ENCODE assay signal across 36 cellular contexts in the genomic region with DNA sequence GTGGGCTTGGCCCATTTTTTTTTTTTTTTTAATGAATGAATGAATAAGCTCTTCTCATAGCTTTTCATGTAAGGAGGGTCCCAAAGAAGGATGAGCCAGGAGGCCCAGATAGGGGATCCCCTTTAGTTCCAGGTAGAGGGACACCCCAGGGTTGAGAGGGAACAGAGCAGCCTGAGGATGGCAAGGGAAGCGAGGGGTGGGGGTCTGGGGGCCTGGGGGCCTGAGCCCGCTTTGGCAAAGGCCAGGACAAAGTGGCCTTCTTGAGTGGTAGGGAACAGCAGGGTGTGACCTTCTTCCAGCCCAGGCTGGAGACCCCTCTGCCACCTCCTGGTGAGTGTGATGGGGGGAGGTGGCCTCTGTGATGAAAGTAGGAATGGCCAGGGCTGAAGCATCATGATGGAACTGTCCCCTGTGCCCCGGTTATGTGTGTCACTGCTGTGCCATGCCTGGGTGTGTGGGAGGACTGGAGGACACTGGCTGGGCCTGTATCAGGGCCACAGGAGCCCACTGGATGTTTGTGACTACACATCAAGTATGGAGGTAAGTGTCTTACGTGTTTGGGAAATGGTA.
"Had no signal": no experiment of that assay in that cellular context is flagged by ENCODE, and none has a peak within 500 bp of the region (broad histone marks: within the 10 kb centered on the region; RNA-seq: fewer than 3 reads in every experiment).

No MANE protein-coding gene starts in this region.

- H3K36me3 ChIP-seq: brain microvascular endothelial cell, MG63, Peyer's patch, SJSA1 had no signal

- H3K27ac Mint-ChIP-seq: activated CD4-positive, alpha-beta T cell treated with anti-CD3 and anti-CD28 coated beads for 36 hours; activated CD4-positive, alpha-beta T cell treated with anti-CD3 and anti-CD28 coated beads, Interleukin-2, amount 10 ng/mL, durations not matched to agents 7 days and 5 days; activated CD8-positive, alpha-beta T cell treated with anti-CD3 and anti-CD28 coated beads, Interleukin-2, amount 10 ng/mL, durations not matched to agents 7 days and 5 days; activated naive CD4-positive, alpha-beta T cell treated with anti-CD3 and anti-CD28 coated beads, Interleukin-2, amount 10 ng/mL, durations not matched to agents 7 days and 5 days; activated naive CD8-positive, alpha-beta T cell; activated naive CD8-positive, alpha-beta T cell treated with anti-CD3 and anti-CD28 coated beads, Interleukin-2, amount 50 U/mL, for 24 hours; T-helper 1 cell treated with Interleukin-12 subunit alpha and Interleukin-12 subunit beta and Interleukin-4 antibody, amounts not matched to agents 30 μg/mL and 1 μg/mL, for 36 hours; T-helper 2 cell treated with Interferon-gamma antibody and Interleukin-4, amounts not matched to agents 5 μg/mL and 100 μg/mL, for 36 hours; WTC11 had no signal

- H3K4me3 ChIP-seq: MG63, Peyer's patch, SJSA1 had no signal

- H3K27ac ChIP-seq: brain microvascular endothelial cell, Peyer's patch, SJSA1 had no signal

- H3K9me3 Mint-ChIP-seq: activated CD4-positive, alpha-beta T cell treated with anti-CD3 and anti-CD28 coated beads, Interleukin-2, amount 10 ng/mL, durations not matched to agents 7 days and 5 days; activated naive CD4-positive, alpha-beta T cell treated with anti-CD3 and anti-CD28 coated beads, Interleukin-2, amount 10 ng/mL, durations not matched to agents 7 days and 5 days; activated naive CD8-positive, alpha-beta T cell treated with anti-CD3 and anti-CD28 coated beads, Interleukin-2, amount 50 U/mL, for 24 hours; T-helper 1 cell treated with Interleukin-12 subunit alpha and Interleukin-12 subunit beta and Interleukin-4 antibody, amounts not matched to agents 30 μg/mL and 1 μg/mL, for 36 hours; T-helper 2 cell treated with Interferon-gamma antibody and Interleukin-4, amounts not matched to agents 5 μg/mL and 100 μg/mL, for 36 hours had no signal

- H3K36me3 Mint-ChIP-seq: activated naive CD4-positive, alpha-beta T cell treated with anti-CD3 and anti-CD28 coated beads, Interleukin-2, amount 10 ng/mL, durations not matched to agents 7 days and 5 days; activated naive CD8-positive, alpha-beta T cell; WTC11 had no signal

- H3K4me1 ChIP-seq: Peyer's patch had no signal

- H3K27me3 ChIP-seq: brain microvascular endothelial cell, Peyer's patch had no signal

- H3K4me3 Mint-ChIP-seq: activated CD4-positive, alpha-beta T cell treated with anti-CD3 and anti-CD28 coated beads for 36 hours; activated CD4-positive, alpha-beta T cell treated with anti-CD3 and anti-CD28 coated beads, Interleukin-2, amount 10 ng/mL, durations not matched to agents 7 days and 5 days; activated CD8-positive, alpha-beta T cell treated with anti-CD3 and anti-CD28 coated beads, Interleukin-2, amount 10 ng/mL, durations not matched to agents 7 days and 5 days; activated naive CD4-positive, alpha-beta T cell treated with anti-CD3 and anti-CD28 coated beads, Interleukin-2, amount 10 ng/mL, durations not matched to agents 7 days and 5 days; activated naive CD8-positive, alpha-beta T cell; activated naive CD8-positive, alpha-beta T cell treated with anti-CD3 and anti-CD28 coated beads, Interleukin-2, amount 50 U/mL, for 24 hours; T-helper 1 cell treated with Interleukin-12 subunit alpha and Interleukin-12 subunit beta and Interleukin-4 antibody, amounts not matched to agents 30 μg/mL and 1 μg/mL, for 36 hours; T-helper 2 cell treated with Interferon-gamma antibody and Interleukin-4, amounts not matched to agents 5 μg/mL and 100 μg/mL, for 36 hours; WTC11 had no signal

- H3K9me3 ChIP-seq: MG63, Peyer's patch, SJSA1, SK-N-SH had no signal

- H3K4me1 Mint-ChIP-seq: activated CD4-positive, alpha-beta T cell treated with anti-CD3 and anti-CD28 coated beads for 36 hours; activated CD4-positive, alpha-beta T cell treated with anti-CD3 and anti-CD28 coated beads, Interleukin-2, amount 10 ng/mL, durations not matched to agents 7 days and 5 days; activated naive CD4-positive, alpha-beta T cell treated with anti-CD3 and anti-CD28 coated beads, Interleukin-2, amount 10 ng/mL, durations not matched to agents 7 days and 5 days; activated naive CD8-positive, alpha-beta T cell treated with anti-CD3 and anti-CD28 coated beads, Interleukin-2, amount 50 U/mL, for 24 hours had no signal

- ATAC-seq: activated CD4-positive, alpha-beta T cell treated with anti-CD3 and anti-CD28 coated beads for 36 hours; activated CD4-positive, CD25-positive, alpha-beta regulatory T cell treated with anti-CD3 and anti-CD28 coated beads, Interleukin-2, amount 50 U/mL, for 24 hours; activated CD8-positive, alpha-beta T cell treated with anti-CD3 and anti-CD28 coated beads, Interleukin-2, amount 10 ng/mL, durations not matched to agents 7 days and 5 days; activated naive CD8-positive, alpha-beta T cell treated with anti-CD3 and anti-CD28 coated beads, Interleukin-2, amount 50 U/mL, for 24 hours; PC-3; WTC11 had no signal

- DNase-seq: activated CD4-positive, alpha-beta T cell treated with anti-CD3 and anti-CD28 coated beads for 36 hours; activated CD4-positive, alpha-beta T cell treated with anti-CD3 and anti-CD28 coated beads, Interleukin-2, amount 10 ng/mL, durations not matched to agents 7 days and 5 days; activated CD4-positive, alpha-beta T cell treated with anti-CD3 and anti-CD28 coated beads, Interleukin-2, amount 50 U/mL, for 48 hours; activated CD8-positive, alpha-beta memory T cell treated with anti-CD3 and anti-CD28 coated beads, Interleukin-2, amount 50 U/mL, for 48 hours; activated CD8-positive, alpha-beta T cell treated with anti-CD3 and anti-CD28 coated beads, Interleukin-2, amount 10 ng/mL, durations not matched to agents 7 days and 5 days; activated effector memory CD4-positive, alpha-beta T cell treated with Interleukin-2 at 50 U/mL for 16 hours; activated naive CD4-positive, alpha-beta T cell treated with anti-CD3 and anti-CD28 coated beads, Interleukin-2, amount 10 ng/mL, durations not matched to agents 7 days and 5 days; activated naive CD8-positive, alpha-beta T cell treated with anti-CD3 and anti-CD28 coated beads, Interleukin-2, amount 50 U/mL, for 24 hours; activated T-cell treated with anti-CD3 and anti-CD28 coated beads, Interleukin-2, amount 50 U/mL, for 48 hours; anterior cingulate cortex; brain microvascular endothelial cell; Kasumi-1; KG1; MG63; NCI-H1048; NCI-H1105 treated with DMSO at 0.1 percent for 48 hours; NCI-H1436; NCI-H1694; NCI-H2029 treated with DMSO at 0.1 percent for 48 hours; NCI-H2107; NCI-H2171; NCI-H510A; NCI-H526; NCI-H748 treated with DMSO at 0.1 percent for 48 hours; NK-92 treated with Interleukin-12 subunit alpha and Interleukin-12 subunit beta, amount 100 ng/mL, for 24 hours; PC-3; RPMI8226; SHP77 treated with DMSO at 0.1 percent for 48 hours; SK-N-SH had no signal
